Comparison of ENCODE assay signal across 1 cellular context in the genomic region with DNA sequence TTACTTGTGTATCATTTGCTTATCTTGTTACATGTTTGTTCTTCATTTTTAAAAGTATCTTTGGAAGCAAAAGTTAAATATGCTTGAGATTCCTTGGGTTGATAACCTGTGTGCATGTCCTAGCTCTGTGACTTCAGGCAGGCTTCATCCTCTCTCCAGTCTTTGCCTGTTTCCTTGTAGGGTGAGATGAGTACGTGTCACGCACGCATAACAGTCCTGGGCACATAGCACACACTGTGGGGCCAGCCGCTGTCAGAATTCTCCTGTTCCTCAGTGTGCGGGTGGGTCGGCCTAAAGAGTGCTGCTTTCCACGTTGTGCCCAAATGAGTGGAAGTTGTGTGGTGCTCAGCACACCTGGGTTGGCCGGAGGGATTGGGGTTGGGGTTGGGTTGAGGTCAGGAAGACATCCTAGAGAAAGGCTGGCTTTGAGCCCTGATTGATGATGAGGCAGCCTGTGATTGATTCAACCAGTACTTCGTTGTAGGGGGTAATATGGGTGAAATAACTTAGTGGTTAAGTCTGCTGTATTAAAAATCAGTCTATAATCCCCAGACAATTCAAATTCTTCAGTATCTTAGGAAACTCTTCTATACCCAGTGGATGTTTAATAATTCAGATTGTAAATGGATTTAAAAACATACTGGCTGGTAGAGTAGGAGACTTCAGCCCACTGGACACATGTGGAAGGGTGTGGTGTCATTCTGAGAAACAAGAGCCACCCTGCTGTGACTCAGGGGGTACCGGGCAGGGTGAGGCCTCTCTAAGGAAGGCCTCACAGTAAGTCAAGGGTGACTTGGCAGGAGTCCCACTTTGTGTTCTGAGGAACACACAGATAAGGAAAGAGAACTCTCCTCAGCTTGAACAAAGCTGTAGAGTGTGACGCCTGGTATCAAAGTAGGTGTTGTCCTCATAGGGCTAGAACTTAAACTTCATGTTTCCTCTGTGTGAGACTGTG.
TF ChIP-seq lines count a peak whose summit lies in the region.

No MANE protein-coding gene starts in this region.

TF ChIP-seq in K562, 482 proteins besides CTCF, POLR2A, EP300 and RAD21 (continues in another document):
- TF ChIP-seq, protein P1, sequence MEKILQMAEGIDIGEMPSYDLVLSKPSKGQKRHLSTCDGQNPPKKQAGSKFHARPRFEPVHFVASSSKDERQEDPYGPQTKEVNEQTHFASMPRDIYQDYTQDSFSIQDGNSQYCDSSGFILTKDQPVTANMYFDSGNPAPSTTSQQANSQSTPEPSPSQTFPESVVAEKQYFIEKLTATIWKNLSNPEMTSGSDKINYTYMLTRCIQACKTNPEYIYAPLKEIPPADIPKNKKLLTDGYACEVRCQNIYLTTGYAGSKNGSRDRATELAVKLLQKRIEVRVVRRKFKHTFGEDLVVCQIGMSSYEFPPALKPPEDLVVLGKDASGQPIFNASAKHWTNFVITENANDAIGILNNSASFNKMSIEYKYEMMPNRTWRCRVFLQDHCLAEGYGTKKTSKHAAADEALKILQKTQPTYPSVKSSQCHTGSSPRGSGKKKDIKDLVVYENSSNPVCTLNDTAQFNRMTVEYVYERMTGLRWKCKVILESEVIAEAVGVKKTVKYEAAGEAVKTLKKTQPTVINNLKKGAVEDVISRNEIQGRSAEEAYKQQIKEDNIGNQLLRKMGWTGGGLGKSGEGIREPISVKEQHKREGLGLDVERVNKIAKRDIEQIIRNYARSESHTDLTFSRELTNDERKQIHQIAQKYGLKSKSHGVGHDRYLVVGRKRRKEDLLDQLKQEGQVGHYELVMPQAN (IDR thresholded peaks at IDR 0.05; ENCODE audit: borderline replicate concordance): peak; percentile 10; the same call in 1 of the 2 replicates
- TF ChIP-seq NR2C2 (CRISPR knock-in tag; IDR thresholded peaks at IDR 0.05) (no peak), NR2C2 (tag; IDR thresholded peaks at IDR 0.05) (peak; percentile 89), MAFF (IDR thresholded peaks at IDR 0.05; ENCODE audit: low read length) (0 out of 2 replicates have a peak, but pooled peaks have one; percentile 23), KHSRP (IDR thresholded peaks at IDR 0.05) (no peak), SRSF3 (IDR thresholded peaks at IDR 0.05; ENCODE audit: insufficient read depth, low read length) (no peak), CTBP1 (IDR thresholded peaks at IDR 0.05; ENCODE audit: borderline replicate concordance) (peak; percentile 83), HDGF (IDR thresholded peaks at IDR 0.05) (peak; percentile 39; the same call in 1 of the 2 replicates), PML (IDR thresholded peaks at IDR 0.05; ENCODE audit: low read length) (peak; percentile 70; the same call in 1 of the 2 replicates), TAL1 (IDR thresholded peaks at IDR 0.05) (peak; percentile 52; the same call in 1 of the 2 replicates), TBL1XR1 (IDR thresholded peaks at IDR 0.05; ENCODE audit: low read length in 2 of 2) (peak in 1 of 2 experiments; percentile 77; a peak in 2 of 4 replicates), ZNF311 (CRISPR knock-in tag; IDR thresholded peaks at IDR 0.05) (0 out of 2 replicates have a peak, but pooled peaks have one; percentile 24), ATF7 (IDR thresholded peaks at IDR 0.05) (peak; percentile 59; the same call in 1 of the 2 replicates), NR2C1 (IDR thresholded peaks at IDR 0.05) (no peak), NR2C1 (tag; IDR thresholded peaks at IDR 0.05) (peak; percentile 42), SAP30 (IDR thresholded peaks at IDR 0.05; ENCODE audit: borderline replicate concordance, insufficient read depth, low read depth, low read length, poor library complexity, severe bottlenecking) (peak; percentile 30), ZNF324 (CRISPR knock-in tag; IDR thresholded peaks at IDR 0.05) (0 out of 2 replicates have a peak, but pooled peaks have one; percentile 26), JUND (IDR thresholded peaks at IDR 0.05; ENCODE audit: borderline replicate concordance, low read depth, low read length) (peak; percentile 89), JUND (tag; IDR thresholded peaks at IDR 0.05; ENCODE audit: borderline replicate concordance, low read depth, low read length) (peak; percentile 84; the same call in 2 of the 3 replicates), SMARCE1 (IDR thresholded peaks at IDR 0.05) (peak; percentile 86), TAF9B (IDR thresholded peaks at IDR 0.05; ENCODE audit: partially characterized antibody) (peak; percentile 70), NONO (IDR thresholded peaks at IDR 0.05; ENCODE audit: low read depth in 2 of 2, low read length in 1 of 2) (0 out of 4 replicates have a peak, but pooled peaks of 1 of the 2 experiments have one; percentile 45), GATA2 (CRISPR knock-in tag; IDR thresholded peaks at IDR 0.05) (peak; percentile 51), ATF1 (CRISPR knock-in tag; IDR thresholded peaks at IDR 0.05) (no peak), ATF1 (tag; IDR thresholded peaks at IDR 0.05) (peak; percentile 52), BHLHE40 (IDR thresholded peaks at IDR 0.05; ENCODE audit: low read length) (peak; percentile 72; the same call in 1 of the 2 replicates), ZNF143 (CRISPR knock-in tag; IDR thresholded peaks at IDR 0.05) (no peak), C11orf30 (IDR thresholded peaks at IDR 0.05; ENCODE audit: low read depth) (peak; percentile 33; the same call in 1 of the 2 replicates), RFX5 (IDR thresholded peaks at IDR 0.05; ENCODE audit: low read depth, low read length) (peak; percentile 80; the same call in 1 of the 2 replicates), NRF1 (conservative IDR thresholded peaks at IDR 0.05 in 1 of 2, IDR thresholded peaks at IDR 0.05 in 1 of 2) (peak; percentile 21 to 28; a peak in 1 of 4 replicates), POLR2AphosphoS5 (IDR thresholded peaks at IDR 0.05; ENCODE audit: control insufficient read depth, insufficient read depth, low read depth, low read length) (peak; percentile 68; the same call in 1 of the 2 replicates), MBD2 (IDR thresholded peaks at IDR 0.05; ENCODE audit: borderline replicate concordance, low read depth) (0 out of 2 replicates have a peak, but pooled peaks have one; percentile 35), MTF1 (CRISPR knock-in tag; IDR thresholded peaks at IDR 0.05; ENCODE audit: borderline replicate concordance) (no peak)
- TF ChIP-seq, protein P2, sequence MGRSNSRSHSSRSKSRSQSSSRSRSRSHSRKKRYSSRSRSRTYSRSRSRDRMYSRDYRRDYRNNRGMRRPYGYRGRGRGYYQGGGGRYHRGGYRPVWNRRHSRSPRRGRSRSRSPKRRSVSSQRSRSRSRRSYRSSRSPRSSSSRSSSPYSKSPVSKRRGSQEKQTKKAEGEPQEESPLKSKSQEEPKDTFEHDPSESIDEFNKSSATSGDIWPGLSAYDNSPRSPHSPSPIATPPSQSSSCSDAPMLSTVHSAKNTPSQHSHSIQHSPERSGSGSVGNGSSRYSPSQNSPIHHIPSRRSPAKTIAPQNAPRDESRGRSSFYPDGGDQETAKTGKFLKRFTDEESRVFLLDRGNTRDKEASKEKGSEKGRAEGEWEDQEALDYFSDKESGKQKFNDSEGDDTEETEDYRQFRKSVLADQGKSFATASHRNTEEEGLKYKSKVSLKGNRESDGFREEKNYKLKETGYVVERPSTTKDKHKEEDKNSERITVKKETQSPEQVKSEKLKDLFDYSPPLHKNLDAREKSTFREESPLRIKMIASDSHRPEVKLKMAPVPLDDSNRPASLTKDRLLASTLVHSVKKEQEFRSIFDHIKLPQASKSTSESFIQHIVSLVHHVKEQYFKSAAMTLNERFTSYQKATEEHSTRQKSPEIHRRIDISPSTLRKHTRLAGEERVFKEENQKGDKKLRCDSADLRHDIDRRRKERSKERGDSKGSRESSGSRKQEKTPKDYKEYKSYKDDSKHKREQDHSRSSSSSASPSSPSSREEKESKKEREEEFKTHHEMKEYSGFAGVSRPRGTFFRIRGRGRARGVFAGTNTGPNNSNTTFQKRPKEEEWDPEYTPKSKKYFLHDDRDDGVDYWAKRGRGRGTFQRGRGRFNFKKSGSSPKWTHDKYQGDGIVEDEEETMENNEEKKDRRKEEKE (IDR thresholded peaks at IDR 0.05; ENCODE audit: borderline replicate concordance in 1 of 2, control insufficient read depth in 1 of 2, low read depth in 2 of 2, low read length in 1 of 2): peak in 1 of 2 experiments; percentile 29; a peak in 1 of 4 replicates
- TF ChIP-seq, protein P3, sequence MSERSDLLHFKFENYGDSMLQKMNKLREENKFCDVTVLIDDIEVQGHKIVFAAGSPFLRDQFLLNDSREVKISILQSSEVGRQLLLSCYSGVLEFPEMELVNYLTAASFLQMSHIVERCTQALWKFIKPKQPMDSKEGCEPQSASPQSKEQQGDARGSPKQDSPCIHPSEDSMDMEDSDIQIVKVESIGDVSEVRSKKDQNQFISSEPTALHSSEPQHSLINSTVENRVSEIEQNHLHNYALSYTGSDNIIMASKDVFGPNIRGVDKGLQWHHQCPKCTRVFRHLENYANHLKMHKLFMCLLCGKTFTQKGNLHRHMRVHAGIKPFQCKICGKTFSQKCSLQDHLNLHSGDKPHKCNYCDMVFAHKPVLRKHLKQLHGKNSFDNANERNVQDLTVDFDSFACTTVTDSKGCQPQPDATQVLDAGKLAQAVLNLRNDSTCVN (CRISPR knock-in tag; IDR thresholded peaks at IDR 0.05): 0 out of 2 replicates have a peak, but pooled peaks have one; percentile 34
- TF ChIP-seq, protein P4, sequence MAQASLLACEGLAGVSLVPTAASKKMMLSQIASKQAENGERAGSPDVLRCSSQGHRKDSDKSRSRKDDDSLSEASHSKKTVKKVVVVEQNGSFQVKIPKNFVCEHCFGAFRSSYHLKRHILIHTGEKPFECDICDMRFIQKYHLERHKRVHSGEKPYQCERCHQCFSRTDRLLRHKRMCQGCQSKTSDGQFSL (CRISPR knock-in tag; IDR thresholded peaks at IDR 0.05): no peak
- TF ChIP-seq, protein P4 (tag; IDR thresholded peaks at IDR 0.05): no peak
- TF ChIP-seq, protein P5, sequence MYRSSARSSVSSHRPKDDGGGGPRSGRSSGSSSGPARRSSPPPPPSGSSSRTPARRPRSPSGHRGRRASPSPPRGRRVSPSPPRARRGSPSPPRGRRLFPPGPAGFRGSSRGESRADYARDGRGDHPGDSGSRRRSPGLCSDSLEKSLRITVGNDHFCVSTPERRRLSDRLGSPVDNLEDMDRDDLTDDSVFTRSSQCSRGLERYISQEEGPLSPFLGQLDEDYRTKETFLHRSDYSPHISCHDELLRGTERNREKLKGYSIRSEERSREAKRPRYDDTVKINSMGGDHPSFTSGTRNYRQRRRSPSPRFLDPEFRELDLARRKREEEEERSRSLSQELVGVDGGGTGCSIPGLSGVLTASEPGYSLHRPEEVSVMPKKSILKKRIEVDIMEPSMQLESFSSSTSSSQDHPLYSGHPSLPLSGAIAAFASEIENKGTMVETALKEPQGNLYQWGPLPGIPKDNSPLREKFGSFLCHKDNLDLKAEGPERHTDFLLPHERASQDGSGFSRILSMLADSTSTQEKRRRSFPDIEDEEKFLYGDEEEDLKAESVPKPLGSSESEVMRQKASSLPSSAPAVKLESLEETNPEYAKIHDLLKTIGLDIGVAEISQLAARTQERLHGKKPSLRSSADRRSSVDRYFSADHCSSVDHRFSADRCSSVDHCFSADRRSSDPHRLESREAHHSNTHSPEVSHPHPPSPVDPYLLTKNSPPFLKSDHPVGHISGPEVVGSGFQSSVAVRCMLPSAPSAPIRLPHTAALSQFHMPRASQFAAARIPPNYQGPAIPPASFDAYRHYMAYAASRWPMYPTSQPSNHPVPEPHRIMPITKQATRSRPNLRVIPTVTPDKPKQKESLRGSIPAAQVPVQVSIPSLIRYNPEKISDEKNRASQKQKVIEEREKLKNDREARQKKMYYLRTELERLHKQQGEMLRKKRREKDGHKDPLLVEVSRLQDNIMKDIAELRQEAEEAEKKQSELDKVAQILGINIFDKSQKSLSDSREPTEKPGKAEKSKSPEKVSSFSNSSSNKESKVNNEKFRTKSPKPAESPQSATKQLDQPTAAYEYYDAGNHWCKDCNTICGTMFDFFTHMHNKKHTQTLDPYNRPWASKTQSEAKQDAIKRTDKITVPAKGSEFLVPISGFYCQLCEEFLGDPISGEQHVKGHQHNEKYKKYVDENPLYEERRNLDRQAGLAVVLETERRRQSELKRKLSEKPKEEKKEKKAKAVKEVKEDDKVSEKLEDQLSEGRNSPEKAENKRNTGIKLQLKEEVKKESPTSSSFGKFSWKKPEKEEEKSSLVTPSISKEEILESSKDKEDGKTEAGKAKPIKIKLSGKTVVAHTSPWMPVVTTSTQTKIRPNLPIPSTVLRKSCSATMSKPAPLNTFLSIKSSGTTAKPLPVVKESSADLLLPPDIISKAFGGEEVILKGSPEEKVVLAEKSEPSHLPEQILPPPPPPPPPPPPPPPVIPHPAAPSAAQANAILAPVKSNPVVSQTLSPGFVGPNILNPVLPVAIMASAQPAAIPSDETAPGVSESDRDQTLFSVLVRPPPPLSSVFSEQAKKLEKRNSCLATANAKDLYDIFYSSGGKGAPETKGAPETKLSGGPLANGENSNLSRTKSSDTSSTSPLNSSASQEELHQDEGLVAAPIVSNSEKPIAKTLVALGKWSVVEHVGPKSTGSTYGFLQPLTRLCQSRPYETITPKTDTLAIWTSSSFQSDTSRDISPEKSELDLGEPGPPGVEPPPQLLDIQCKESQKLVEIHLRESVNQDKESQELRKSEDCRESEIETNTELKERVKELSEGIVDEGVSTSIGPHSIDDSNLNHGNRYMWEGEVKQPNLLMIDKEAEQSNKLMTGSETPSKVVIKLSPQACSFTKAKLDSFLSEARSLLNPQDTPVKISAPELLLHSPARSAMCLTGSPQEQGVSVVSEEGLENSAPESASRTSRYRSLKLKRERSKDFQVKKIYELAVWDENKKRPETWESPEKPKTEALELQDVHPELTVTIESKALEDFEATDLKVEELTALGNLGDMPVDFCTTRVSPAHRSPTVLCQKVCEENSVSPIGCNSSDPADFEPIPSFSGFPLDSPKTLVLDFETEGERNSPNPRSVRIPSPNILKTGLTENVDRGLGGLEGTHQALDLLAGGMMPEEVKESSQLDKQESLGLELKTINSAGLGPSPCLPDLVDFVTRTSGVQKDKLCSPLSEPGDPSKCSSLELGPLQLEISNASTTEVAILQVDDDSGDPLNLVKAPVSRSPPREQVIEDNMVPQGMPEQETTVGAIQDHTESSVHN (IDR thresholded peaks at IDR 0.05; ENCODE audit: borderline replicate concordance in 1 of 2, low read depth in 1 of 2): no peak
- TF ChIP-seq, protein P6, sequence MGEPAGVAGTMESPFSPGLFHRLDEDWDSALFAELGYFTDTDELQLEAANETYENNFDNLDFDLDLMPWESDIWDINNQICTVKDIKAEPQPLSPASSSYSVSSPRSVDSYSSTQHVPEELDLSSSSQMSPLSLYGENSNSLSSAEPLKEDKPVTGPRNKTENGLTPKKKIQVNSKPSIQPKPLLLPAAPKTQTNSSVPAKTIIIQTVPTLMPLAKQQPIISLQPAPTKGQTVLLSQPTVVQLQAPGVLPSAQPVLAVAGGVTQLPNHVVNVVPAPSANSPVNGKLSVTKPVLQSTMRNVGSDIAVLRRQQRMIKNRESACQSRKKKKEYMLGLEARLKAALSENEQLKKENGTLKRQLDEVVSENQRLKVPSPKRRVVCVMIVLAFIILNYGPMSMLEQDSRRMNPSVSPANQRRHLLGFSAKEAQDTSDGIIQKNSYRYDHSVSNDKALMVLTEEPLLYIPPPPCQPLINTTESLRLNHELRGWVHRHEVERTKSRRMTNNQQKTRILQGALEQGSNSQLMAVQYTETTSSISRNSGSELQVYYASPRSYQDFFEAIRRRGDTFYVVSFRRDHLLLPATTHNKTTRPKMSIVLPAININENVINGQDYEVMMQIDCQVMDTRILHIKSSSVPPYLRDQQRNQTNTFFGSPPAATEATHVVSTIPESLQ (CRISPR knock-in tag; IDR thresholded peaks at IDR 0.05): no peak
